8 cellular contexts compared by ENCODE assay signal in the genomic region with DNA sequence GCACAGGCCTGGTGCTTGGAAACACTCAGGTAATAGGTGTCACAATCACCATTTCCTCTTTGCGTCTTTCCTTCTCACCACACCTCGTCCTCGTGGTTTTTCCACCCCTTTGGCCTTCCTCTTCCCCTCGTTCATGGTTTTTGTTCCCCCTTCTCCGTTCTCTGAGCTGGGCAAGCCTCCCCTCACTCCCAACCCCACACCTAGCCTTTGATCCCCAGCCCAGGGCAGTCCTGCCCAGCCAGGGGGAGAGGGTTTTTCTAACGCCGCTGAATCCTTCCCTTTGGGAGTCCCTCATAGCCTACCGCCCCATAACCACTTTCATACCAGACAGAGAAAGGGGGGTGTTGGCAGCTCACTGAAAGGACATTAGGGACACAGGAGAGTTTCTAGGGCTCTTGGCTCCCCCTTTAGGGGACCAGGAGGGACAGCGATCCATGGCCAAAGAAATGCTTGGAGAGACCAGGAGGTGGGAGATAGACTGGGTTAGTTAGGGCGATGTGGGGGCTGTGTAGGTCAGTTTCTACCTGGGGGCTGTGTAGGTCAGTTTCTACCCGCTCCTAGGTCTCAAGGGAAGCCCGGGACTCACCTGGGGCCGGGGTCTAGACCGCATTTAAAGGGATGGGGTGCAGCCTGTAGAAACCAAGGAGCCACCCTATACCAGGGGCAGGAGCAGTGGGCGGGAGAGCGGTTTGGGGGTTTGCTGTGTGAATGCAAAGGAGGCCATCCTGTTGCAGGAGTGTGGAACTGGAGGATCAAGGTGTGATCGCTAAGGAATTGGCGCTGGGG.
DNase-seq lines count a peak whose midpoint lies in the region; ATAC-seq, FAIRE-seq and TF ChIP-seq lines count a peak whose summit lies in the region.

No MANE protein-coding gene starts in this region.

- H3K4me1 ChIP-seq in muscle layer of duodenum (ENCODE audit: control insufficient read depth in 1 of 2, insufficient read depth in 2 of 2, low read length in 2 of 2): peaks cover 5 to 23% of the 10 kb centered on the region in 2 donors

- FAIRE-seq in GM19239 (lab: Jason Lieb, UNC): no peak

- H3K27me3 ChIP-seq in muscle layer of duodenum (ENCODE audit: low read depth, low read length): no peaks in the 10 kb centered on the region

- H3K27ac ChIP-seq in coronary artery: peak overlapping the region in 1 of 2 donors; percentile 81
- H3K27ac ChIP-seq in muscle layer of duodenum (ENCODE audit: low read length): peak overlapping the region; percentile 65

- peak overlapping the region; percentile 76 for H3K4me3 ChIP-seq in coronary artery
- H3K4me3 ChIP-seq in muscle layer of duodenum (ENCODE audit: low read depth in 1 of 2, low read length in 2 of 2): peak overlapping the region; percentile 59 to 75

- no peak for ATAC-seq in HG02798 (IDR thresholded peaks at IDR 0.05; ENCODE audit: poor library complexity, unreplicated experiment)

- peaks cover 0 to 25% of the 10 kb centered on the region in 2 donors for H3K36me3 ChIP-seq in muscle layer of duodenum (ENCODE audit: control insufficient read depth in 1 of 2, insufficient read depth in 2 of 2, low read length in 2 of 2)

- peak; percentile 27 for DNase-seq in DMS53 treated with DMSO at 0.1 percent for 48 hours (lab: John Stamatoyannopoulos, UW; ENCODE audit: unreplicated experiment)
- no peak for DNase-seq in DMS53 (lab: John Stamatoyannopoulos, UW)
- DNase-seq in NAMALWA (ENCODE audit: low spot score): peak; percentile 44
- no peak for DNase-seq in coronary artery (ENCODE audit: low spot score)
- DNase-seq in GM19239 (ENCODE audit: insufficient read length, low spot score): no peak
- DNase-seq in NCI-H345 (lab: John Stamatoyannopoulos, UW): no peak

- TF ChIP-seq CTCF in coronary artery (IDR thresholded peaks at IDR 0.05): no peak

- H3K9me3 ChIP-seq in muscle layer of duodenum (ENCODE audit: control insufficient read depth in 1 of 2, low read length in 2 of 2): no peaks in the 10 kb centered on the region

Comparison
In these comparisons a context has a peak if more than half of its experiments do, and no peak if none do; other contexts are left out.
1. DNase-seq: peak in DMS53 treated with DMSO at 0.1 percent for 48 hours (single experiment) and NAMALWA (single experiment); none in DMS53 (single experiment), coronary artery (single experiment), GM19239 (single experiment) and NCI-H345 (single experiment).